Comparison of ENCODE assay signal across 1 cellular context in genomic region chr16:89545044-89545830, GRCh38.
A peak's percentile ranks its signal among the peaks of the same experiment; 100 is the strongest.
TF ChIP-seq lines count a peak whose summit lies in the region.

No MANE protein-coding gene starts in this region.

TF ChIP-seq in HepG2, 621 proteins besides CTCF, POLR2A, EP300 and RAD21 (continued from another document and continues in another):
- no peak for TF ChIP-seq GMEB2 (CRISPR knock-in tag; IDR thresholded peaks at IDR 0.05; ENCODE audit: low read depth)
- peak; percentile 70 for TF ChIP-seq ZNF556 (CRISPR knock-in tag; IDR thresholded peaks at IDR 0.05; ENCODE audit: borderline replicate concordance)
- TF ChIP-seq SOX13 (IDR thresholded peaks at IDR 0.05), result no peak
- no peak; a peak in 1 of 4 replicates for TF ChIP-seq SOX13 (CRISPR knock-in tag; conservative IDR thresholded peaks at IDR 0.05 in 1 of 2, IDR thresholded peaks at IDR 0.05 in 1 of 2)
- TF ChIP-seq RELA (CRISPR knock-in tag; IDR thresholded peaks at IDR 0.05), result no peak
- peak; percentile 8; the same call in 1 of the 2 replicates for TF ChIP-seq THAP9 (CRISPR knock-in tag; IDR thresholded peaks at IDR 0.05; ENCODE audit: borderline replicate concordance)
- TF ChIP-seq ISL2 (CRISPR knock-in tag; IDR thresholded peaks at IDR 0.05), result no peak
- peak; percentile 55; the same call in 1 of the 2 replicates for TF ChIP-seq MYC (CRISPR knock-in tag; IDR thresholded peaks at IDR 0.05; ENCODE audit: borderline replicate concordance)
- 0 out of 2 replicates have a peak, but pooled peaks have one; percentile 59 for TF ChIP-seq ZNF260 (CRISPR knock-in tag; IDR thresholded peaks at IDR 0.05; ENCODE audit: borderline replicate concordance, low read depth)
- TF ChIP-seq AHR (CRISPR knock-in tag; IDR thresholded peaks at IDR 0.05), result no peak
- TF ChIP-seq ZNF543 (CRISPR knock-in tag; IDR thresholded peaks at IDR 0.05), result no peak
- peak; percentile 89 for TF ChIP-seq NCOR1 (IDR thresholded peaks at IDR 0.05; ENCODE audit: borderline replicate concordance, low read length)
- no peak; the same call in 1 of the 2 replicates for TF ChIP-seq ZC3H13 (CRISPR knock-in tag; IDR thresholded peaks at IDR 0.05)
- TF ChIP-seq ZNF343 (CRISPR knock-in tag; IDR thresholded peaks at IDR 0.05), result no peak
- no peak for TF ChIP-seq ZNF883 (CRISPR knock-in tag; IDR thresholded peaks at IDR 0.05; ENCODE audit: not compliant biosample characterization)
- TF ChIP-seq CEBPB (IDR thresholded peaks at IDR 0.05; ENCODE audit: borderline replicate concordance, low read depth, low read length), result no peak
- TF ChIP-seq U2AF2 (IDR thresholded peaks at IDR 0.05; ENCODE audit: low read depth, low read length), result no peak
- peak; percentile 51; the same call in 1 of the 2 replicates for TF ChIP-seq ZBTB7B (CRISPR knock-in tag; IDR thresholded peaks at IDR 0.05)
- TF ChIP-seq PRDM10 (CRISPR knock-in tag; IDR thresholded peaks at IDR 0.05; ENCODE audit: low read depth), result no peak
- TF ChIP-seq SMARCE1 (IDR thresholded peaks at IDR 0.05; ENCODE audit: borderline replicate concordance), result no peak
- no peak for TF ChIP-seq RBAK (CRISPR knock-in tag; IDR thresholded peaks at IDR 0.05)
- TF ChIP-seq ZNF17 (CRISPR knock-in tag; IDR thresholded peaks at IDR 0.05), result no peak
- TF ChIP-seq TERF1 (CRISPR knock-in tag; IDR thresholded peaks at IDR 0.05), result no peak
- TF ChIP-seq HNRNPUL1 (IDR thresholded peaks at IDR 0.05; ENCODE audit: low read depth, low read length), result no peak
- no peak for TF ChIP-seq ZNF253 (CRISPR knock-in tag; IDR thresholded peaks at IDR 0.05; ENCODE audit: borderline replicate concordance)
- no peak for TF ChIP-seq TAF15 (IDR thresholded peaks at IDR 0.05; ENCODE audit: low read depth, low read length, poor library complexity, severe bottlenecking)
- TF ChIP-seq IKZF4 (CRISPR knock-in tag; IDR thresholded peaks at IDR 0.05; ENCODE audit: borderline replicate concordance, low read depth, not compliant biosample characterization), result no peak
- no peak for TF ChIP-seq ZBTB39 (CRISPR knock-in tag; IDR thresholded peaks at IDR 0.05)
- no peak for TF ChIP-seq SRSF4 (IDR thresholded peaks at IDR 0.05; ENCODE audit: low read depth, low read length, poor library complexity, severe bottlenecking)
- TF ChIP-seq TIGD3 (CRISPR knock-in tag; IDR thresholded peaks at IDR 0.05; ENCODE audit: borderline replicate concordance), result no peak
- no peak; the same call in 1 of the 2 replicates for TF ChIP-seq HOMEZ (CRISPR knock-in tag; IDR thresholded peaks at IDR 0.05; ENCODE audit: low read depth)
- 0 out of 2 replicates have a peak, but pooled peaks have one; percentile 52 for TF ChIP-seq IRX3 (CRISPR knock-in tag; IDR thresholded peaks at IDR 0.05; ENCODE audit: borderline replicate concordance, low read depth)
- no peak for TF ChIP-seq NFE2L2 (IDR thresholded peaks at IDR 0.05; ENCODE audit: low read length)
- no peak for TF ChIP-seq ZFAT (CRISPR knock-in tag; conservative IDR thresholded peaks at IDR 0.05)
- peak; percentile 40; the same call in 1 of the 2 replicates for TF ChIP-seq REPIN1 (CRISPR knock-in tag; IDR thresholded peaks at IDR 0.05; ENCODE audit: borderline replicate concordance, low read depth)
